1 cellular context compared by ENCODE assay signal in genomic region chr9:129075996-129076639, GRCh38.
A peak's percentile ranks its signal among the peaks of the same experiment; 100 is the strongest.
TF ChIP-seq lines count a peak whose summit lies in the region.

No MANE protein-coding gene starts in this region.

TF ChIP-seq in HepG2, 621 proteins besides CTCF, POLR2A, EP300 and RAD21 (continued from another document):
- TF ChIP-seq ZNF362 (CRISPR knock-in tag; IDR thresholded peaks at IDR 0.05; ENCODE audit: borderline replicate concordance) (no peak), MNT (IDR thresholded peaks at IDR 0.05) (no peak), ZC3H4 (CRISPR knock-in tag; IDR thresholded peaks at IDR 0.05; ENCODE audit: borderline replicate concordance) (no peak), JUND (CRISPR knock-in tag; IDR thresholded peaks at IDR 0.05) (no peak), ZMYM2 (CRISPR knock-in tag; IDR thresholded peaks at IDR 0.05) (0 out of 2 replicates have a peak, but pooled peaks have one; percentile 26), GFI1 (CRISPR knock-in tag; IDR thresholded peaks at IDR 0.05; ENCODE audit: borderline replicate concordance) (peak; percentile 39; the same call in 1 of the 2 replicates)
